Comparison of ENCODE assay signal across 8 cellular contexts in genomic region chr10:101829561-101830315, GRCh38. TPM values are rescaled to one million over a fixed set of nuclear protein-coding genes. Genes with fewer than 3 reads are reported as not detected.
DNase-seq lines count a peak whose midpoint lies in the region; ATAC-seq, FAIRE-seq and TF ChIP-seq lines count a peak whose summit lies in the region.

No MANE protein-coding gene starts in this region.

- no peaks in the 10 kb centered on the region for H3K9me3 ChIP-seq in kidney (ENCODE audit: control insufficient read depth in 1 of 2, low read length in 2 of 2)

- H3K9ac ChIP-seq in kidney (ENCODE audit: low read length in 2 of 2) = no peak overlapping the region

- H3K27me3 ChIP-seq in brain microvascular endothelial cell (replicated peaks) = no peaks in the 10 kb centered on the region

- peaks cover 6 to 14% of the 10 kb centered on the region in 2 donors for H3K4me1 ChIP-seq in kidney (ENCODE audit: control insufficient read depth in 1 of 2, insufficient read depth in 1 of 2, low read depth in 1 of 2, low read length in 2 of 2)

- ATAC-seq in GM18517 (IDR thresholded peaks at IDR 0.05; ENCODE audit: unreplicated experiment) (peak; percentile 23), HG03108 (IDR thresholded peaks at IDR 0.05; ENCODE audit: unreplicated experiment) (peak; percentile 22), HG02970 (IDR thresholded peaks at IDR 0.05; ENCODE audit: low FRiP score, unreplicated experiment) (no peak)

- intact Hi-C loops in kidney (cut with DNase I) = no loop called here

- peak overlapping the region; percentile 64 for H3K4me3 ChIP-seq in brain microvascular endothelial cell (ENCODE audit: low read depth, low read length)
- peak overlapping the region; percentile 31 to 70 for H3K4me3 ChIP-seq in kidney (ENCODE audit: low read length in 2 of 2)

- FAIRE-seq in kidney (lab: Jason Lieb, UNC) = no peak

- H3K36me3 ChIP-seq in brain microvascular endothelial cell (replicated peaks) (no peaks in the 10 kb centered on the region), kidney (ENCODE audit: control insufficient read depth in 1 of 2, insufficient read depth in 2 of 2, low read length in 2 of 2) (no peaks in the 10 kb centered on the region)

- TF ChIP-seq CTCF in brain microvascular endothelial cell (IDR thresholded peaks at IDR 0.05; ENCODE audit: low read depth, low read length, missing control alignments) (no peak), kidney (IDR thresholded peaks at IDR 0.05; ENCODE audit: borderline replicate concordance, extremely low read depth, insufficient read depth) (no peak)

- DNase-seq in T-helper 1 cell = peak; percentile 60 to 72 (median 61)
- no peak for DNase-seq in brain microvascular endothelial cell
- peak; percentile 87 for DNase-seq in kidney
- DNase-seq in stimulated activated CD8-positive, alpha-beta memory T cell treated with anti-CD3 and anti-CD28 coated beads, Interleukin-15, amount 100 ng/mL, for 1 hour (ENCODE audit: low read depth) = peak; percentile 37
- DNase-seq in kidney glomerular epithelial cell (lab: John Stamatoyannopoulos, UW) = no peak

- in situ Hi-C loops in brain microvascular endothelial cell (cut with HindIII; ENCODE audit: low pct_ligation_motif_present, low sequenced_read_pairs) = no loop called here

- no peak overlapping the region for H3K27ac ChIP-seq in brain microvascular endothelial cell
- H3K27ac ChIP-seq in kidney (ENCODE audit: low read depth in 2 of 2, low read length in 2 of 2) = peak overlapping the region; percentile 29 to 65

RNA-seq across cellular contexts. Expression of gene OGA, which starts 11.5 kb away (rescaled TPM):
- 146 TPM for total RNA-seq in kidney
- 33.4 TPM for polyA plus RNA-seq in kidney (ENCODE audit: insufficient read depth, low read depth, low replicate concordance)

RNA-seq across cellular contexts. Expression of gene KCNIP2, which starts 13.9 kb away (rescaled TPM):
- total RNA-seq in kidney = 3.4 TPM
- 0.67 TPM for polyA plus RNA-seq in kidney (ENCODE audit: insufficient read depth, low read depth, low replicate concordance)

RNA-seq across cellular contexts. Expression of gene NPM3, which starts 46.5 kb away (rescaled TPM):
- total RNA-seq in kidney = 23.8 TPM
- polyA plus RNA-seq in kidney (ENCODE audit: insufficient read depth, low read depth, low replicate concordance) = 34.0 TPM

RNA-seq across cellular contexts. Expression of gene FGF8, which starts 53.8 kb away (rescaled TPM):
- total RNA-seq in kidney = not detected
- polyA plus RNA-seq in kidney (ENCODE audit: insufficient read depth, low read depth, low replicate concordance) = not detected

Comparison
In these comparisons a context has a peak if more than half of its experiments do, and no peak if none do; other contexts are left out.
1. DNase-seq: peak in T-helper 1 cell (5 of 5), kidney (single experiment) and stimulated activated CD8-positive, alpha-beta memory T cell treated with anti-CD3 and anti-CD28 coated beads, Interleukin-15, amount 100 ng/mL, for 1 hour (single experiment); none in brain microvascular endothelial cell (single experiment) and kidney glomerular epithelial cell (single experiment).